15 cellular contexts compared by ENCODE assay signal in the genomic region with DNA sequence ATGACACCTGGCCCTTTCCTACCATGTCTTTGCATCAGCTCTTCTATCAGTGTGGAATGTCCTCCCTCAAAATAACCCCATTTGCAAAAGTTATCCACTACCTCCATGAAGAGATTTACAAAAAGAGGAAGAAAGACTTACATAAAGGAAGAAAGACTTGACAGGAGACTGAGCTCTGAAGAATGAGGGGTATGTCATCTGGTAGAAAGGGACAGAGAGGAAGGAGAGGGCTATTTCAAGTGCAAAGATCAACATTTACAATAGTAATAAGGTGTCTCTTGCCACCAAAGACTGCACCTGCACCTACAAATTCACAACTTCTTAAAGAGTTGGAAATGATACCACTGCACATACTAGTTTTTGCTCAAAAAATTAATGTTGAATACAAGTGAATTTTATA.
"Had no signal": no experiment of that assay in that cellular context is flagged by ENCODE, and none has a peak within 500 bp of the region (broad histone marks: within the 10 kb centered on the region; RNA-seq: fewer than 3 reads in every experiment).

No MANE protein-coding gene starts in this region.

- DNase-seq: activated CD4-positive, alpha-beta T cell treated with anti-CD3 and anti-CD28 coated beads for 4 hours; activated CD8-positive, alpha-beta memory T cell treated with anti-CD3 and anti-CD28 coated beads, Interleukin-2, amount 50 U/mL, for 4 hours; activated CD8-positive, alpha-beta T cell treated with anti-CD3 and anti-CD28 coated beads for 36 hours; activated naive CD4-positive, alpha-beta T cell; activated T-cell treated with anti-CD3 and anti-CD28 coated beads, Interleukin-2, amount 50 U/mL, for 72 hours; immature natural killer cell; mucosa of descending colon; naive thymus-derived CD8-positive, alpha-beta T cell; right lobe of liver; stimulated activated CD4-positive, alpha-beta T cell treated with anti-CD3 and anti-CD28 coated beads, Interleukin-1b, Interleukin-23, amount 100 ng/mL, for 48 hours; tibial artery; uterus had no signal

- H3K4me3 ChIP-seq: ascending aorta, mucosa of descending colon, right lobe of liver, tibial artery, uterus had no signal

- ATAC-seq: activated CD8-positive, alpha-beta T cell treated with anti-CD3 and anti-CD28 coated beads for 36 hours; activated T-cell treated with anti-CD3 and anti-CD28 coated beads, Interleukin-2, amount 50 U/mL, for 72 hours; esophagus mucosa; mucosa of descending colon; naive thymus-derived CD8-positive, alpha-beta T cell; right lobe of liver; stimulated activated memory B cell treated with anti-CD40 and anti-IgM and Interleukin-4, amounts not matched to agents 10 μg/mL and 1 μg/mL and 100 μg/mL, for 72 hours had no signal

- H3K27ac ChIP-seq: ascending aorta, right lobe of liver, tibial artery, uterus had no signal

- H3K36me3 ChIP-seq: ascending aorta, right lobe of liver, tibial artery, uterus had no signal

- H3K27me3 ChIP-seq: ascending aorta, right lobe of liver, tibial artery, uterus had no signal

- H3K9me3 ChIP-seq: ascending aorta, mucosa of descending colon, right lobe of liver, tibial artery, uterus had no signal

- H3K4me1 ChIP-seq: ascending aorta, tibial artery, uterus had no signal
